Comparison of ENCODE assay signal across 18 cellular contexts in genomic region chr1:86339906-86340305, GRCh38.
"Had no signal": no experiment of that assay in that cellular context is flagged by ENCODE, and none has a peak within 500 bp of the region (broad histone marks: within the 10 kb centered on the region; RNA-seq: fewer than 3 reads in every experiment).

No MANE protein-coding gene starts in this region.

- H3K79me2 ChIP-seq: hepatocyte had no signal

- H3K27me3 ChIP-seq: colonic mucosa, hepatocyte, right atrium auricular region, sigmoid colon, tibial nerve had no signal

- ATAC-seq: foreskin keratinocyte; left cardiac atrium; left ventricle myocardium superior; stimulated activated naive CD8-positive, alpha-beta T cell treated with anti-CD3 and anti-CD28 coated beads, Interleukin-15, Interleukin-2, amounts not matched to agents 100 U/mL and 50 U/mL, for 24 hours had no signal

- H3K4me3 ChIP-seq: colonic mucosa, hepatocyte, lung, right atrium auricular region, sigmoid colon, skin epidermis, tibial nerve had no signal

- H3K27ac ChIP-seq: colonic mucosa, foreskin keratinocyte, hepatocyte, right atrium auricular region, sigmoid colon, skin epidermis had no signal

- H3K9me3 ChIP-seq: colonic mucosa, sigmoid colon had no signal

- DNase-seq: colonic mucosa; effector CD4-positive, alpha-beta T cell; endodermal cell; erythroblast; foreskin keratinocyte; kidney; left cardiac atrium; left ventricle myocardium superior; naive B cell; nephron progenitor cell; sigmoid colon; stimulated activated CD4-positive, alpha-beta T cell treated with anti-CD3 and anti-CD28 coated beads, Interleukin-12 subunit alpha, Interleukin-12 subunit beta, amount 100 ng/mL, for 4 hours; stimulated activated naive CD8-positive, alpha-beta T cell treated with anti-CD3 and anti-CD28 coated beads, Interleukin-15, Interleukin-2, amounts not matched to agents 100 U/mL and 50 U/mL, for 24 hours had no signal

- H3K4me3 Mint-ChIP-seq: endodermal cell, naive B cell, nephron progenitor cell had no signal

- H3K4me2 ChIP-seq: hepatocyte had no signal

- H2AFZ ChIP-seq: hepatocyte had no signal

- H3K4me1 Mint-ChIP-seq: endodermal cell, naive B cell, nephron progenitor cell had no signal

- H3K27ac Mint-ChIP-seq: endodermal cell, nephron progenitor cell had no signal

- H3K27me3 Mint-ChIP-seq: naive B cell had no signal

- H3K36me3 ChIP-seq: colonic mucosa, right atrium auricular region, sigmoid colon, tibial nerve had no signal

- H3K4me1 ChIP-seq: colonic mucosa, foreskin keratinocyte, right atrium auricular region, sigmoid colon, tibial nerve had no signal
